18 cellular contexts compared by ENCODE assay signal in genomic region chr3:169633789-169634188, GRCh38. TPM values are rescaled to one million over a fixed set of nuclear protein-coding genes. Genes with fewer than 3 reads are reported as not detected.
DNase-seq lines count a peak whose midpoint lies in the region; ATAC-seq and TF ChIP-seq lines count a peak whose summit lies in the region.
"Had no signal": no experiment of that assay in that cellular context is flagged by ENCODE, and none has a peak within 500 bp of the region (broad histone marks: within the 10 kb centered on the region; RNA-seq: fewer than 3 reads in every experiment).

No MANE protein-coding gene starts in this region.

- DNase-seq in NCI-H69 (lab: John Stamatoyannopoulos, UW) (peak; percentile 40), left colon (peak in 1 of 2 donors; percentile 6), sciatic nerve (ENCODE audit: low spot score) (no peak), NCI-H2196 (lab: John Stamatoyannopoulos, UW; ENCODE audit: unreplicated experiment) (no peak), left lobe of liver (ENCODE audit: low spot score) (no peak), NCI-H1105 treated with DMSO at 0.1 percent for 48 hours (lab: John Stamatoyannopoulos, UW) (no peak)
- DNase-seq: CD4-positive, alpha-beta memory T cell; DND-41; Kasumi-1; NCI-H187 treated with DMSO at 0.1 percent for 48 hours; NCI-H2227 treated with DMSO at 0.1 percent for 48 hours; NCI-H510A; NCI-H774; NK-92 treated with Interleukin-12 subunit alpha and Interleukin-12 subunit beta, amount 100 ng/mL, for 24 hours had no signal

- ATAC-seq in left colon (peak; percentile 35), sciatic nerve (peak; percentile 68), left lobe of liver (no peak)
- ATAC-seq: GM12878, Panc1 had no signal

- H3K4me1 ChIP-seq in HEK293 (ENCODE audit: control insufficient read depth, insufficient read depth, low read length) = peaks cover 19% of the 10 kb centered on the region
- H3K4me1 ChIP-seq: BLaER1 had no signal

- no peak for TF ChIP-seq CTCF in HEK293 (tag by site-specific recombination; IDR thresholded peaks at IDR 0.05)

- H3K27ac ChIP-seq in HEK293 (ENCODE audit: extremely low read depth, low read depth, low read length) = no peak overlapping the region
- H3K27ac ChIP-seq: BLaER1 had no signal

- CTCF ChIA-PET in HEK293 (lab: Yijun Ruan, JAX) = no interaction called here

- H3K36me3 ChIP-seq in HEK293 (ENCODE audit: control insufficient read depth in 2 of 2, insufficient read depth in 1 of 2, low read length in 2 of 2) = peaks cover 0 to 3% of the 10 kb centered on the region in 2 experiments; a peak in 1 of 3 replicates
- H3K36me3 ChIP-seq: BLaER1 had no signal

- no peaks in the 10 kb centered on the region for H3K9me3 ChIP-seq in HEK293 (ENCODE audit: control insufficient read depth, insufficient read depth, low read depth, low read length)
- H3K9me3 ChIP-seq: BLaER1 had no signal

- POLR2A ChIA-PET in HEK293 (lab: Yijun Ruan, JAX) = interaction anchor here (0.5 kb wide), 1 partner anchor 29 kb away, joined by 3 read pairs; no protein-coding TSS in a partner anchor

- H3K4me3 ChIP-seq in HEK293 (ENCODE audit: low read depth, low read length) = no peak overlapping the region
- H3K4me3 ChIP-seq: BLaER1, GM12878 had no signal

- intact Hi-C loops in left colon (cut with DNase I, micrococcal nuclease) = no loop called here
- intact Hi-C loops in sciatic nerve (cut with DNase I) = no loop called here

TF ChIP-seq in HEK293, 187 proteins besides CTCF, POLR2A, EP300 and RAD21:
- TF ChIP-seq SCRT1 (tag by site-specific recombination; IDR thresholded peaks at IDR 0.05; ENCODE audit: borderline replicate concordance) = peak; percentile 45; the same call in 1 of the 2 replicates
- TF ChIP-seq TCF7L2 (IDR thresholded peaks at IDR 0.05; ENCODE audit: borderline replicate concordance, low read depth, low read length) = no peak
- TF ChIP-seq ZIC2 (tag by site-specific recombination; IDR thresholded peaks at IDR 0.05) = peak; percentile 77
- no peak for TF ChIP-seq ZSCAN16 (tag by site-specific recombination; IDR thresholded peaks at IDR 0.05)
- TF ChIP-seq ZNF768 (tag by site-specific recombination; IDR thresholded peaks at IDR 0.05) = no peak
- TF ChIP-seq SCRT2 (tag by site-specific recombination; IDR thresholded peaks at IDR 0.05) = peak; percentile 28; the same call in 1 of the 2 replicates

RNA-seq across cellular contexts. Expression of gene MECOM, which starts 29.7 kb away (rescaled TPM):
- 100 to 1,000 TPM in 1 of 2 donors, 10 to 100 TPM in 1; 73.2 to 140 TPM for total RNA-seq in left colon
- 40.4 TPM for total RNA-seq in sciatic nerve
- total RNA-seq in left lobe of liver = 2.5 TPM
- total RNA-seq: CD4-positive, alpha-beta memory T cell had no signal

Comparison
In these comparisons a context has a peak if more than half of its experiments do, and no peak if none do; other contexts are left out.
1. RNA of gene MECOM, which starts 29.7 kb away (total RNA-seq): 73.2 to 140 TPM in left colon and 40.4 TPM in sciatic nerve (single experiment); 2.5 TPM in left lobe of liver (single experiment); every median in the first group is over 10 times any median in the second.